2 cellular contexts compared by ENCODE assay signal in genomic region chr17:18677381-18677780, GRCh38. TPM values are rescaled to one million over a fixed set of nuclear protein-coding genes. Genes with fewer than 3 reads are reported as not detected.
"Had no signal": no experiment of that assay in that cellular context is flagged by ENCODE, and none has a peak within 500 bp of the region (broad histone marks: within the 10 kb centered on the region; RNA-seq: fewer than 3 reads in every experiment).

No MANE protein-coding gene starts in this region.

RNA-seq across cellular contexts. Expression of gene TBC1D28, which starts 33.2 kb away (rescaled TPM):
- total RNA-seq: G401, GM12878 had no signal
